Comparison of ENCODE assay signal across 26 cellular contexts in genomic region chrX:97787849-97788248, GRCh38.
DNase-seq lines count a peak whose midpoint lies in the region; ATAC-seq and TF ChIP-seq lines count a peak whose summit lies in the region.
"Had no signal": no experiment of that assay in that cellular context is flagged by ENCODE, and none has a peak within 500 bp of the region (broad histone marks: within the 10 kb centered on the region; RNA-seq: fewer than 3 reads in every experiment).

No MANE protein-coding gene starts in this region.

- H3K4me1 ChIP-seq in ovary (ENCODE audit: insufficient read depth) = no peaks in the 10 kb centered on the region
- H3K4me1 ChIP-seq: BLaER1 treated with 17β-estradiol and CSF1 and Interleukin-3, amounts not matched to agents 10 nM and 100 nM; Caco-2; esophagus squamous epithelium; left lung; testis; uterus had no signal

- 77 to 81% (median 78%) methylated on average over 2 of the region's 2 CpGs for WGBS in ovary, 3 donors

- DNase-seq in GM12865 (ENCODE audit: low read depth) (peak; percentile 3), kidney tubule cell (ENCODE audit: low spot score) (peak; percentile 59), NCI-H82 treated with DMSO at 0.1 percent for 48 hours (lab: John Stamatoyannopoulos, UW; ENCODE audit: unreplicated experiment) (no peak), DMS153 (lab: John Stamatoyannopoulos, UW) (no peak), ovary (no peak)
- DNase-seq: activated CD4-positive, alpha-beta T cell treated with anti-CD3 and anti-CD28 coated beads for 4 hours; activated naive CD4-positive, alpha-beta T cell treated with Interleukin-2 at 50 U/mL for 16 hours; activated T-cell treated with anti-CD3 and anti-CD28 coated beads, Interleukin-2, amount 50 U/mL, for 48 hours; Caco-2; esophagus squamous epithelium; left lung; naive thymus-derived CD4-positive, alpha-beta T cell; NCI-H1105; NCI-H1930; NCI-H226; retina; RPMI8226; stimulated activated CD4-positive, alpha-beta T cell treated with anti-CD3 and anti-CD28 coated beads, Interleukin-4, amount 100 ng/mL, for 24 hours; stimulated activated naive CD4-positive, alpha-beta T cell; T-helper 17 cell; testis; uterus had no signal

- TF ChIP-seq EP300 in ovary (IDR thresholded peaks at IDR 0.05) = no peak

- no peaks in the 10 kb centered on the region for H3K9me3 ChIP-seq in ovary
- H3K9me3 ChIP-seq: Caco-2, esophagus squamous epithelium, left lung, testis, uterus had no signal

- ATAC-seq in GM19395 (IDR thresholded peaks at IDR 0.05; ENCODE audit: unreplicated experiment) (peak; percentile 75), HG03342 (IDR thresholded peaks at IDR 0.05; ENCODE audit: unreplicated experiment) (peak; percentile 88), HG03521 (IDR thresholded peaks at IDR 0.05; ENCODE audit: unreplicated experiment) (no peak)
- ATAC-seq: left lung; naive thymus-derived CD4-positive, alpha-beta T cell; T-helper 17 cell had no signal

- no peak overlapping the region for H3K27ac ChIP-seq in ovary
- H3K27ac ChIP-seq: BLaER1 treated with 17β-estradiol and CSF1 and Interleukin-3, amounts not matched to agents 10 nM and 100 nM; esophagus squamous epithelium; left lung; testis; uterus had no signal

- H3K27me3 ChIP-seq in ovary = no peaks in the 10 kb centered on the region
- H3K27me3 ChIP-seq: esophagus squamous epithelium, left lung, testis, uterus had no signal

- no peak overlapping the region for H3K4me3 ChIP-seq in GM12865 (ENCODE audit: low read depth, low read length)
- no peak overlapping the region for H3K4me3 ChIP-seq in ovary
- H3K4me3 ChIP-seq: BLaER1 treated with 17β-estradiol and CSF1 and Interleukin-3, amounts not matched to agents 10 nM and 100 nM; esophagus squamous epithelium; left lung; testis; uterus had no signal

- no peaks in the 10 kb centered on the region for H3K36me3 ChIP-seq in ovary
- H3K36me3 ChIP-seq: BLaER1 treated with 17β-estradiol and CSF1 and Interleukin-3, amounts not matched to agents 10 nM and 100 nM; esophagus squamous epithelium; left lung; uterus had no signal

- TF ChIP-seq CTCF in GM12865 (IDR thresholded peaks at IDR 0.05; ENCODE audit: insufficient read depth, low read depth, low read length, missing control alignments) = no peak
- TF ChIP-seq CTCF in ovary (IDR thresholded peaks at IDR 0.05) = no peak

- intact Hi-C loops in ovary (cut with DNase I) = no loop called here

- no peak for TF ChIP-seq POLR2A in ovary (IDR thresholded peaks at IDR 0.05)

Comparison
In these comparisons a context has a peak if more than half of its experiments do, and no peak if none do; other contexts are left out.
1. DNase-seq: peak in GM12865 (single experiment) and kidney tubule cell (single experiment); none in NCI-H82 treated with DMSO at 0.1 percent for 48 hours (single experiment), DMS153 (single experiment) and ovary (0 of 5).